Comparison of ENCODE assay signal across 27 cellular contexts in genomic region chr4:161134795-161135194, GRCh38.
"Had no signal": no experiment of that assay in that cellular context is flagged by ENCODE, and none has a peak within 500 bp of the region (broad histone marks: within the 10 kb centered on the region; RNA-seq: fewer than 3 reads in every experiment).

No MANE protein-coding gene starts in this region.

- H3K27ac ChIP-seq: stomach, suprapubic skin, testis, thoracic aorta, thyroid gland, tibial artery, tibial nerve, transverse colon, upper lobe of left lung, upper lobe of right lung, uterus, vagina had no signal

- DNase-seq: stimulated activated CD4-positive, alpha-beta T cell treated with anti-CD3 and anti-CD28 coated beads, Interleukin-2, amount 100 ng/mL, for 48 hours; stimulated activated CD4-positive, alpha-beta T cell treated with anti-CD3 and anti-CD28 coated beads, Interleukin-4, amount 100 ng/mL, for 1 hour; stimulated activated CD4-positive, alpha-beta T cell treated with anti-CD3 and anti-CD28 coated beads, Interleukin-4, amount 100 ng/mL, for 24 hours; stimulated activated CD4-positive, alpha-beta T cell treated with anti-CD3 and anti-CD28 coated beads, Interleukin-4, amount 100 ng/mL, for 4 hours; stimulated activated CD8-positive, alpha-beta memory T cell treated with anti-CD3 and anti-CD28 coated beads, Interleukin-4, amount 100 ng/mL, for 48 hours; stimulated activated naive B cell treated with anti-CD40 and anti-IgM and Interleukin-4, amounts not matched to agents 10 μg/mL and 1 μg/mL and 100 μg/mL, for 72 hours; stimulated activated naive CD4-positive, alpha-beta T cell; stimulated activated naive CD4-positive, alpha-beta T cell treated with Interleukin-2 at 50 U/mL for 16 hours; stimulated activated naive CD8-positive, alpha-beta T cell treated with anti-CD3 and anti-CD28 coated beads, Interleukin-15, amount 100 ng/mL, for 72 hours; stimulated activated naive CD8-positive, alpha-beta T cell treated with anti-CD3 and anti-CD28 coated beads, Interleukin-15, Interleukin-2, amounts not matched to agents 100 U/mL and 50 U/mL, for 24 hours; stomach; substantia nigra; testis; thyroid gland; tibial artery; transverse colon; trophoblast cell; upper lobe of left lung; upper lobe of right lung; uterus had no signal

- FAIRE-seq: urothelium cell line had no signal

- ATAC-seq: stimulated activated effector memory CD8-positive, alpha-beta T cell treated with anti-CD3 and anti-CD28 coated beads, Interleukin-12 subunit alpha, Interleukin-12 subunit beta, amount 100 ng/mL, for 72 hours; stimulated activated memory B cell treated with anti-CD40 and anti-IgM and Interleukin-4, amounts not matched to agents 10 μg/mL and 1 μg/mL and 100 μg/mL, for 72 hours; stimulated activated naive B cell treated with anti-CD40 and anti-IgM and Interleukin-4, amounts not matched to agents 10 μg/mL and 1 μg/mL and 100 μg/mL, for 72 hours; stimulated activated naive CD8-positive, alpha-beta T cell treated with anti-CD3 and anti-CD28 coated beads, Interleukin-15, amount 100 ng/mL, for 72 hours; stimulated activated naive CD8-positive, alpha-beta T cell treated with anti-CD3 and anti-CD28 coated beads, Interleukin-15, Interleukin-2, amounts not matched to agents 100 U/mL and 50 U/mL, for 24 hours; upper lobe of right lung had no signal

- H3K9me3 ChIP-seq: testis, thoracic aorta, thyroid gland, tibial artery, upper lobe of right lung, uterus, vagina had no signal

- H3K27me3 ChIP-seq: stomach, suprapubic skin, testis, thyroid gland, tibial artery, tibial nerve, transverse colon, upper lobe of left lung, upper lobe of right lung, uterus, vagina had no signal

- H3K36me3 ChIP-seq: stomach, suprapubic skin, thoracic aorta, thyroid gland, tibial artery, tibial nerve, transverse colon, upper lobe of left lung, upper lobe of right lung, uterus, vagina had no signal

- H3K4me3 ChIP-seq: stomach, suprapubic skin, testis, thoracic aorta, thyroid gland, tibial artery, tibial nerve, transverse colon, upper lobe of left lung, upper lobe of right lung, uterus, vagina had no signal

- H3K4me1 ChIP-seq: stomach, suprapubic skin, testis, thyroid gland, tibial artery, tibial nerve, transverse colon, upper lobe of left lung, upper lobe of right lung, uterus, vagina had no signal
